In the genomic region with DNA sequence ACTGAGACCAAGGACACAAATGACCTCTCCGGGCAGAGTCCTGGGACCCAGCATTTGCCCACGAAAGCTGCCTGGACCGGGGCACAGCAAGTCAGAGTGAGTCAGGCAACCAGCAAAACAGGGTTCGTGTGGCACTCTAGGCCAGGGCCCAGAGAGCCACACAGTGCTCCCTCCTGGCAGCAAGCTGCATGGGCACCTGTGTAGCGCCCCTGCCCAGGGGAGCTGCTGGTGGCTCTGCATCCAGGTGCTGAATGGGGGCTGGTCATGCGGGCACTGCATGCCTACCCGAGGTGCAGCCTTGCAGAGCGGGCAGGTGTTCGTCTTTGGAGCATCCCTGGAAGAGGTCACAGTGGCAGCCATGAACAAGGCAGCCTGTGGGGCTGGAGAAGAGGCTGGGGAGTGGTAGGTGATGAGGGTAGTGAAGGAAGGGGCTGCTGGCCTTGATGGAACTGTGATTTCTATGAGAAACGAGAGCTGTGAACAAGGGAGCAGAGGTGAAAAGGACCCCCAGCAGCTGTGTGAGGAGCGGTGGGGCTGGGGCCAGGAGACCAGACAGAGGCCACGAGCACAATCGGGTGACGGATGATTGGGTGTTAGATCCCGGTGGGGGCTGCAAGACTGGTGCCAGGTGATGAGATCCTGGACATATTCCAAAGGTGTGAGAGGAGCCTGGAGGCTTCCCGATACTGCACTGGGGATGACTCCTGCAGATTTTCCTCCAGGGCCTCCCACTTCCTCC, we compare ENCODE assay signal across 14 cellular contexts.
DNase-seq lines count a peak whose midpoint lies in the region; ATAC-seq and TF ChIP-seq lines count a peak whose summit lies in the region.
"Had no signal": no experiment of that assay in that cellular context is flagged by ENCODE, and none has a peak within 500 bp of the region (broad histone marks: within the 10 kb centered on the region; RNA-seq: fewer than 3 reads in every experiment).

No MANE protein-coding gene starts in this region.

- no peak overlapping the region for H3K4me3 Mint-ChIP-seq in CD4-positive, alpha-beta T cell
- H3K4me3 Mint-ChIP-seq in activated naive CD8-positive, alpha-beta T cell treated with anti-CD3 and anti-CD28 coated beads, Interleukin-2, amount 10 ng/mL, durations not matched to agents 7 days and 5 days: no peak overlapping the region
- H3K4me3 Mint-ChIP-seq: CD8-positive, alpha-beta memory T cell had no signal

- H3K9me3 ChIP-seq in CD4-positive, alpha-beta T cell (ENCODE audit: control insufficient read depth, low read length): no peaks in the 10 kb centered on the region
- H3K9me3 ChIP-seq: gastrocnemius medialis, thyroid gland had no signal

- POLR2A ChIA-PET in CD4-positive, alpha-beta T cell (lab: Charles Lee): no interaction called here
- POLR2A ChIA-PET in activated naive CD8-positive, alpha-beta T cell treated with anti-CD3 and anti-CD28 coated beads, Interleukin-2, amount 10 ng/mL, durations not matched to agents 7 days and 5 days (lab: Charles Lee): no interaction called here

- intact Hi-C loops in CD4-positive, alpha-beta T cell (cut with DNase I, micrococcal nuclease): no loop called here

- H3K9me3 Mint-ChIP-seq in CD4-positive, alpha-beta T cell: no peaks in the 10 kb centered on the region
- H3K9me3 Mint-ChIP-seq in activated naive CD8-positive, alpha-beta T cell treated with anti-CD3 and anti-CD28 coated beads, Interleukin-2, amount 10 ng/mL, durations not matched to agents 7 days and 5 days: no peaks in the 10 kb centered on the region
- H3K9me3 Mint-ChIP-seq: CD8-positive, alpha-beta memory T cell had no signal

- CTCF ChIA-PET in CD4-positive, alpha-beta T cell (lab: Charles Lee): no interaction called here

- no peaks in the 10 kb centered on the region for H3K4me1 Mint-ChIP-seq in CD4-positive, alpha-beta T cell (ENCODE audit: low read depth)
- no peaks in the 10 kb centered on the region for H3K4me1 Mint-ChIP-seq in activated naive CD8-positive, alpha-beta T cell treated with anti-CD3 and anti-CD28 coated beads, Interleukin-2, amount 10 ng/mL, durations not matched to agents 7 days and 5 days

- H3K27me3 ChIP-seq in CD4-positive, alpha-beta T cell (ENCODE audit: control insufficient read depth, insufficient read depth, low read length): no peaks in the 10 kb centered on the region
- H3K27me3 ChIP-seq: dorsolateral prefrontal cortex, gastrocnemius medialis, thyroid gland had no signal

- no peak for DNase-seq in CD4-positive, alpha-beta T cell
- DNase-seq in GM12864 (ENCODE audit: low read depth) (no peak), mesenteric fat pad (ENCODE audit: low spot score) (peak; percentile 84), NOMO-1 treated with DMSO at 0.1 percent for 48 hours (lab: John Stamatoyannopoulos, UW; ENCODE audit: unreplicated experiment) (no peak), NCI-H226 (no peak)
- DNase-seq in activated naive CD8-positive, alpha-beta T cell treated with anti-CD3 and anti-CD28 coated beads, Interleukin-2, amount 10 ng/mL, durations not matched to agents 7 days and 5 days: peak; percentile 25
- DNase-seq in stimulated activated naive CD4-positive, alpha-beta T cell treated with Interleukin-2 at 50 U/mL for 16 hours (lab: John Stamatoyannopoulos, UW): no peak
- DNase-seq: CD8-positive, alpha-beta memory T cell; dorsolateral prefrontal cortex; gastrocnemius medialis; NCI-H2227 treated with DMSO at 0.1 percent for 48 hours; T-helper 9 cell; thyroid gland had no signal

- peak overlapping the region; percentile 20 for H3K27ac Mint-ChIP-seq in CD4-positive, alpha-beta T cell
- peak overlapping the region; percentile 39 for H3K27ac Mint-ChIP-seq in activated naive CD8-positive, alpha-beta T cell treated with anti-CD3 and anti-CD28 coated beads, Interleukin-2, amount 10 ng/mL, durations not matched to agents 7 days and 5 days

- no peaks in the 10 kb centered on the region for H3K27me3 Mint-ChIP-seq in CD4-positive, alpha-beta T cell
- no peaks in the 10 kb centered on the region for H3K27me3 Mint-ChIP-seq in activated naive CD8-positive, alpha-beta T cell treated with anti-CD3 and anti-CD28 coated beads, Interleukin-2, amount 10 ng/mL, durations not matched to agents 7 days and 5 days
- H3K27me3 Mint-ChIP-seq: CD8-positive, alpha-beta memory T cell had no signal

- TF ChIP-seq CTCF in CD4-positive, alpha-beta T cell (IDR thresholded peaks at IDR 0.05): no peak
- peak; percentile 9 for TF ChIP-seq CTCF in GM12864 (IDR thresholded peaks at IDR 0.05; ENCODE audit: low read depth, low read length, missing control alignments)

- no peak for ATAC-seq in CD4-positive, alpha-beta T cell (ENCODE audit: poor library complexity)
- ATAC-seq in activated naive CD8-positive, alpha-beta T cell treated with anti-CD3 and anti-CD28 coated beads, Interleukin-2, amount 10 ng/mL, durations not matched to agents 7 days and 5 days (ENCODE audit: low read depth): no peak
- ATAC-seq in HG03342 (IDR thresholded peaks at IDR 0.05; ENCODE audit: unreplicated experiment): no peak
- ATAC-seq: gastrocnemius medialis had no signal

- H3K36me3 Mint-ChIP-seq in CD4-positive, alpha-beta T cell (ENCODE audit: low read depth): peaks cover 89% of the 10 kb centered on the region
- peaks cover 11% of the 10 kb centered on the region for H3K36me3 Mint-ChIP-seq in activated naive CD8-positive, alpha-beta T cell treated with anti-CD3 and anti-CD28 coated beads, Interleukin-2, amount 10 ng/mL, durations not matched to agents 7 days and 5 days

- H3K27ac ChIP-seq in CD4-positive, alpha-beta T cell (ENCODE audit: low read depth, low read length): no peak overlapping the region
- H3K27ac ChIP-seq: gastrocnemius medialis, thyroid gland had no signal

- no peak overlapping the region for H3K4me3 ChIP-seq in GM12864 (ENCODE audit: low read depth, low read length)
- H3K4me3 ChIP-seq: dorsolateral prefrontal cortex, gastrocnemius medialis, thyroid gland had no signal

Comparison
In these comparisons a context has a peak if more than half of its experiments do, and no peak if none do; other contexts are left out.
1. DNase-seq: peak in activated naive CD8-positive, alpha-beta T cell treated with anti-CD3 and anti-CD28 coated beads, Interleukin-2, amount 10 ng/mL, durations not matched to agents 7 days and 5 days (single experiment) and mesenteric fat pad (single experiment); none in CD4-positive, alpha-beta T cell (0 of 10), GM12864 (single experiment), stimulated activated naive CD4-positive, alpha-beta T cell treated with Interleukin-2 at 50 U/mL for 16 hours (single experiment), NOMO-1 treated with DMSO at 0.1 percent for 48 hours (single experiment) and NCI-H226 (single experiment).